Comparison of ENCODE assay signal across 29 cellular contexts in genomic region chr9:36812556-36812955, GRCh38.
"Had no signal": no experiment of that assay in that cellular context is flagged by ENCODE, and none has a peak within 500 bp of the region (broad histone marks: within the 10 kb centered on the region; RNA-seq: fewer than 3 reads in every experiment).

No MANE protein-coding gene starts in this region.

- H2AFZ ChIP-seq: neural progenitor cell, parathyroid adenoma had no signal

- H3K4me3 ChIP-seq: neural progenitor cell, ovary, psoas muscle, stomach, suprapubic skin, testis, tibial artery, transverse colon, upper lobe of right lung, uterus had no signal

- H3K9ac ChIP-seq: neural progenitor cell, parathyroid adenoma had no signal

- H3K9me3 ChIP-seq: ovary, psoas muscle, suprapubic skin, testis, tibial artery, transverse colon, upper lobe of right lung, uterus had no signal

- H3K79me2 ChIP-seq: parathyroid adenoma had no signal

- ATAC-seq: naive thymus-derived CD4-positive, alpha-beta T cell; natural killer cell; psoas muscle; right cardiac atrium; stimulated activated effector memory CD8-positive, alpha-beta T cell treated with anti-CD3 and anti-CD28 coated beads, Interleukin-12 subunit alpha, Interleukin-12 subunit beta, amount 100 ng/mL, for 72 hours; stimulated activated naive B cell treated with anti-CD40 and anti-IgM and Interleukin-4, amounts not matched to agents 10 μg/mL and 1 μg/mL and 100 μg/mL, for 72 hours; upper lobe of right lung had no signal

- H3K9me3 Mint-ChIP-seq: natural killer cell; stimulated activated effector memory CD8-positive, alpha-beta T cell treated with anti-CD3 and anti-CD28 coated beads, Interleukin-12 subunit alpha, Interleukin-12 subunit beta, amount 100 ng/mL, for 72 hours; stimulated activated naive B cell treated with anti-CD40 and anti-IgM and Interleukin-4, amounts not matched to agents 10 μg/mL and 1 μg/mL and 100 μg/mL, for 72 hours; stimulated activated naive CD8-positive, alpha-beta T cell treated with anti-CD3 and anti-CD28 coated beads, Interleukin-15, Interleukin-2, amounts not matched to agents 100 ng/mL and 50 ng/mL, for 24 hours; type B pancreatic cell had no signal

- H3K27ac ChIP-seq: neural progenitor cell, ovary, parathyroid adenoma, psoas muscle, stomach, suprapubic skin, testis, tibial artery, transverse colon, upper lobe of right lung, uterus had no signal

- H3K4me1 ChIP-seq: neural progenitor cell, parathyroid adenoma, psoas muscle, stomach, suprapubic skin, testis, transverse colon, upper lobe of right lung, uterus had no signal

- H3K4me3 Mint-ChIP-seq: naive thymus-derived CD4-positive, alpha-beta T cell; natural killer cell; nephron; neural progenitor cell; stimulated activated effector memory CD8-positive, alpha-beta T cell treated with anti-CD3 and anti-CD28 coated beads, Interleukin-12 subunit alpha, Interleukin-12 subunit beta, amount 100 ng/mL, for 72 hours; stimulated activated naive B cell treated with anti-CD40 and anti-IgM and Interleukin-4, amounts not matched to agents 10 μg/mL and 1 μg/mL and 100 μg/mL, for 72 hours; stimulated activated naive CD8-positive, alpha-beta T cell treated with anti-CD3 and anti-CD28 coated beads, Interleukin-15, Interleukin-2, amounts not matched to agents 100 ng/mL and 50 ng/mL, for 24 hours; type B pancreatic cell had no signal

- H3K4me1 Mint-ChIP-seq: natural killer cell; neural progenitor cell; stimulated activated effector memory CD8-positive, alpha-beta T cell treated with anti-CD3 and anti-CD28 coated beads, Interleukin-12 subunit alpha, Interleukin-12 subunit beta, amount 100 ng/mL, for 72 hours had no signal

- H3K36me3 Mint-ChIP-seq: natural killer cell; neural progenitor cell; stimulated activated effector memory CD8-positive, alpha-beta T cell treated with anti-CD3 and anti-CD28 coated beads, Interleukin-12 subunit alpha, Interleukin-12 subunit beta, amount 100 ng/mL, for 72 hours; type B pancreatic cell had no signal

- H3K36me3 ChIP-seq: neural progenitor cell, ovary, stomach, suprapubic skin, tibial artery, transverse colon, upper lobe of right lung, uterus had no signal

- DNase-seq: naive thymus-derived CD4-positive, alpha-beta T cell; natural killer cell; occipital lobe; ovary; posterior cingulate gyrus; psoas muscle; right cardiac atrium; small intestine; stimulated activated CD4-positive, alpha-beta T cell treated with anti-CD3 and anti-CD28 coated beads, Interleukin-15, amount 100 ng/mL, for 24 hours; stimulated activated CD4-positive, alpha-beta T cell treated with anti-CD3 and anti-CD28 coated beads, Interleukin-2, amount 100 ng/mL, for 24 hours; stimulated activated CD4-positive, alpha-beta T cell treated with anti-CD3 and anti-CD28 coated beads, Interleukin-2, amount 100 ng/mL, for 48 hours; stimulated activated CD4-positive, alpha-beta T cell treated with anti-CD3 and anti-CD28 coated beads, Interleukin-4, amount 100 ng/mL, for 24 hours; stimulated activated naive B cell treated with anti-CD40 and anti-IgM and Interleukin-4, amounts not matched to agents 10 μg/mL and 1 μg/mL and 100 μg/mL, for 72 hours; stimulated activated naive CD4-positive, alpha-beta T cell treated with Interleukin-2 at 50 U/mL for 16 hours; stomach; substantia nigra; testis; tibial artery; transverse colon; upper lobe of right lung; uterus had no signal

- H3K27ac Mint-ChIP-seq: naive thymus-derived CD4-positive, alpha-beta T cell; natural killer cell; nephron; neural progenitor cell; progenitor cell of endocrine pancreas; stimulated activated effector memory CD8-positive, alpha-beta T cell treated with anti-CD3 and anti-CD28 coated beads, Interleukin-12 subunit alpha, Interleukin-12 subunit beta, amount 100 ng/mL, for 72 hours; stimulated activated naive B cell treated with anti-CD40 and anti-IgM and Interleukin-4, amounts not matched to agents 10 μg/mL and 1 μg/mL and 100 μg/mL, for 72 hours; stimulated activated naive CD8-positive, alpha-beta T cell treated with anti-CD3 and anti-CD28 coated beads, Interleukin-15, Interleukin-2, amounts not matched to agents 100 ng/mL and 50 ng/mL, for 24 hours; type B pancreatic cell had no signal

- H3K27me3 ChIP-seq: ovary, testis, uterus had no signal

- H3K4me2 ChIP-seq: neural progenitor cell had no signal
